9 cellular contexts compared by ENCODE assay signal in genomic region chr1:29121516-29121937, GRCh38. TPM values are rescaled to one million over a fixed set of nuclear protein-coding genes. Genes with fewer than 3 reads are reported as not detected.
DNase-seq lines count a peak whose midpoint lies in the region; TF ChIP-seq lines count a peak whose summit lies in the region.
"Had no signal": no experiment of that assay in that cellular context is flagged by ENCODE, and none has a peak within 500 bp of the region (broad histone marks: within the 10 kb centered on the region; RNA-seq: fewer than 3 reads in every experiment).

No MANE protein-coding gene starts in this region.

- H3K27me3 ChIP-seq in NT2/D1 (ENCODE audit: insufficient read depth, insufficient read length) (peaks cover 26% of the 10 kb centered on the region), rectal smooth muscle tissue (ENCODE audit: control insufficient read depth, insufficient read depth, low read length) (peaks cover 11% of the 10 kb centered on the region)

- H3K27ac ChIP-seq in rectal smooth muscle tissue (ENCODE audit: low read depth, low read length) = peak overlapping the region; percentile 98

- H3K4me1 ChIP-seq in NT2/D1 (ENCODE audit: insufficient read depth, insufficient read length) (peaks cover 16% of the 10 kb centered on the region), rectal smooth muscle tissue (ENCODE audit: control insufficient read depth, insufficient read depth, low read length) (peaks cover 22% of the 10 kb centered on the region)

- DNase-seq in COR-L47 (lab: John Stamatoyannopoulos, UW) = peak; percentile 38
- no peak for DNase-seq in NT2/D1 (ENCODE audit: low read depth, low spot score)
- no peak for DNase-seq in fibroblast of villous mesenchyme (ENCODE audit: low read depth)
- no peak for DNase-seq in AG08396 (ENCODE audit: low spot score)
- no peak for DNase-seq in NCI-H524 (lab: John Stamatoyannopoulos, UW)
- DNase-seq in NCI-H187 treated with DMSO at 0.1 percent for 48 hours (lab: John Stamatoyannopoulos, UW) = no peak
- DNase-seq in hippocampal formation (lab: John Stamatoyannopoulos, UW) = no peak

- TF ChIP-seq CTCF in fibroblast of villous mesenchyme (IDR thresholded peaks at IDR 0.05; ENCODE audit: insufficient read depth, low read depth, low read length) = no peak

- peaks cover 17% of the 10 kb centered on the region; the same call in 1 of the 2 replicates for H3K9me3 ChIP-seq in NT2/D1 (ENCODE audit: insufficient read depth, low read length)

- H3K4me3 ChIP-seq in NT2/D1 (ENCODE audit: insufficient read length, low read depth) (peak overlapping the region; percentile 92), fibroblast of villous mesenchyme (ENCODE audit: low read depth, low read length) (peak overlapping the region; percentile 70), rectal smooth muscle tissue (ENCODE audit: low read length) (peak overlapping the region; percentile 82)
- H3K4me3 ChIP-seq: K562 had no signal

- peak overlapping the region; percentile 97 for H3K9ac ChIP-seq in NT2/D1 (ENCODE audit: insufficient read length, low read depth)
- H3K9ac ChIP-seq in rectal smooth muscle tissue (ENCODE audit: low read length) = peak overlapping the region; percentile 21

- H3K36me3 ChIP-seq in NT2/D1 (ENCODE audit: insufficient read depth, insufficient read length, low read length) = peaks cover 33% of the 10 kb centered on the region
- H3K36me3 ChIP-seq in rectal smooth muscle tissue (ENCODE audit: control insufficient read depth, insufficient read depth, low read length) = no peaks in the 10 kb centered on the region

RNA-seq across cellular contexts. Expression of gene TMEM200B, which starts 2.2 kb away (rescaled TPM):
- total RNA-seq in fibroblast of villous mesenchyme = 14.2 and 14.8 TPM in 2 replicates
